ENCODE assay signal across 22 cellular contexts in the genomic region with DNA sequence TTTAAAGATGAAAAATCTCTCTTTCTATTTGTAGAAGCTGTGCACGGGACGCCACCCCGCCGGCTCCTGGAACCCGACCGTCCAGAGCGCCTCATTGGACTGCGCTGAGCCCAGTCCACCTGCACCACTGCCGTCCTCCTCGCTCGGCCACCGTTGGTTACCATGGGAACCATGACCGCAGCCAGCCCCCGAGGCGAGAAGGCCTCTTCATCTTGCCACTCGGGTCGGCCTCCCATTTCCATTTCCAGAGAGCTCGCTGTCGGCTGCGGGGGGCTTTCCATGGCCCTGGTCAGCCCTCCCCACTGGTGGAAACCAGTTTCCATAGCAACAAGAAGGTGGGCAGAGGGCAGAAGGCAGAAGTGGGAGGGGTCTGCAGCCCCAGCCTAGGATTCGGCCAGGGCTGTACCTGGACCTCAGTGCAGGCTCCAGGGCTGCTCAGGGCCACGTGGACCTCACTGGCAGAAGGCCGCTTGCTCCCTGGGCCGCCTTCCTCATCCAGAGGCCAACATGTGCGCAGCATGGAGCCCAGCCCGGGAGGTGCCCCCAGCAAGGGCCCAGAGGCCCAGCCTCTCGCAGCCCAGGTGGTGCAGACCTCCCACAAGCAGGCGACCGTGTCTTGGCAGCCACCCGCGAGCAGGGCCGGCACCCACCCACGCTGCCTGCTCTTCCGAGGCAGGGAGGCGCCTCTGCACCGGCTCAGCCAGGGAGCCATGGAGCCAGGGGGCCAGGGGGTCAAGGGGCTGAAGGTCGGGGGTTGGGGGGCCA.
"Had no signal": no experiment of that assay in that cellular context is flagged by ENCODE, and none has a peak within 500 bp of the region (broad histone marks: within the 10 kb centered on the region; RNA-seq: fewer than 3 reads in every experiment).

No MANE protein-coding gene starts in this region.

- ATAC-seq: activated T-cell treated with anti-CD3 and anti-CD28 coated beads, Interleukin-2, amount 50 U/mL, for 4 hours; gastrocnemius medialis; heart left ventricle; left ventricle myocardium superior; naive thymus-derived CD4-positive, alpha-beta T cell had no signal

- H3K4me3 ChIP-seq: ascending aorta, coronary artery, gastrocnemius medialis, heart left ventricle, suprapubic skin, transverse colon, uterus had no signal

- H3K4me1 ChIP-seq: ascending aorta, gastrocnemius medialis, heart left ventricle, suprapubic skin, transverse colon, uterus had no signal

- H3K27me3 Mint-ChIP-seq: activated CD4-positive, alpha-beta memory T cell treated with anti-CD3 and anti-CD28 coated beads for 36 hours had no signal

- H3K9me3 Mint-ChIP-seq: activated CD4-positive, alpha-beta memory T cell treated with anti-CD3 and anti-CD28 coated beads for 36 hours; activated naive CD4-positive, alpha-beta T cell treated with anti-CD3 and anti-CD28 coated beads, Interleukin-2, amount 10 ng/mL, durations not matched to agents 7 days and 5 days; activated T-cell treated with anti-CD3 and anti-CD28 coated beads, Interleukin-2, amount 50 U/mL, for 4 hours had no signal

- H3K4me1 Mint-ChIP-seq: activated naive CD4-positive, alpha-beta T cell treated with anti-CD3 and anti-CD28 coated beads, Interleukin-2, amount 10 ng/mL, durations not matched to agents 7 days and 5 days; central memory CD8-positive, alpha-beta T cell; memory B cell; naive thymus-derived CD4-positive, alpha-beta T cell had no signal

- H3K27ac ChIP-seq: ascending aorta, coronary artery, gastrocnemius medialis, heart left ventricle, suprapubic skin, transverse colon, uterus, VCaP had no signal

- H3K9me3 ChIP-seq: ascending aorta, gastrocnemius medialis, heart left ventricle, transverse colon, uterus had no signal

- H3K27ac Mint-ChIP-seq: activated CD4-positive, alpha-beta memory T cell treated with anti-CD3 and anti-CD28 coated beads for 36 hours; activated naive CD4-positive, alpha-beta T cell treated with anti-CD3 and anti-CD28 coated beads, Interleukin-2, amount 10 ng/mL, durations not matched to agents 7 days and 5 days; memory B cell; naive thymus-derived CD4-positive, alpha-beta T cell; stimulated activated naive CD8-positive, alpha-beta T cell treated with anti-CD3 and anti-CD28 coated beads, Interleukin-15, Interleukin-2, amounts not matched to agents 100 ng/mL and 50 ng/mL, for 24 hours had no signal

- H3K27me3 ChIP-seq: ascending aorta, transverse colon, uterus had no signal

- H3K36me3 Mint-ChIP-seq: activated CD4-positive, alpha-beta memory T cell treated with anti-CD3 and anti-CD28 coated beads for 36 hours; activated naive CD4-positive, alpha-beta T cell treated with anti-CD3 and anti-CD28 coated beads, Interleukin-2, amount 10 ng/mL, durations not matched to agents 7 days and 5 days; memory B cell; naive thymus-derived CD4-positive, alpha-beta T cell had no signal

- H3K36me3 ChIP-seq: ascending aorta, gastrocnemius medialis, heart left ventricle, suprapubic skin, transverse colon, uterus had no signal

- H3K4me3 Mint-ChIP-seq: activated CD4-positive, alpha-beta memory T cell treated with anti-CD3 and anti-CD28 coated beads for 36 hours; activated naive CD4-positive, alpha-beta T cell treated with anti-CD3 and anti-CD28 coated beads, Interleukin-2, amount 10 ng/mL, durations not matched to agents 7 days and 5 days; activated T-cell treated with anti-CD3 and anti-CD28 coated beads, Interleukin-2, amount 50 U/mL, for 4 hours; central memory CD8-positive, alpha-beta T cell; memory B cell; naive thymus-derived CD4-positive, alpha-beta T cell; stimulated activated naive CD8-positive, alpha-beta T cell treated with anti-CD3 and anti-CD28 coated beads, Interleukin-15, Interleukin-2, amounts not matched to agents 100 ng/mL and 50 ng/mL, for 24 hours had no signal

- DNase-seq: activated CD4-positive, alpha-beta memory T cell treated with anti-CD3 and anti-CD28 coated beads for 36 hours; activated CD4-positive, CD25-positive, alpha-beta regulatory T cell treated with anti-CD3 and anti-CD28 coated beads, Interleukin-2, amount 50 U/mL, for 72 hours; activated effector memory CD4-positive, alpha-beta T cell treated with Interleukin-2 at 50 U/mL for 16 hours; activated naive CD4-positive, alpha-beta T cell treated with anti-CD3 and anti-CD28 coated beads, Interleukin-2, amount 10 ng/mL, durations not matched to agents 7 days and 5 days; activated T-cell treated with anti-CD3 and anti-CD28 coated beads, Interleukin-2, amount 50 U/mL, for 4 hours; gastrocnemius medialis; heart left ventricle; kidney glomerular epithelial cell; left ventricle myocardium superior; naive thymus-derived CD4-positive, alpha-beta T cell; stimulated activated CD4-positive, alpha-beta T cell treated with anti-CD3 and anti-CD28 coated beads, Interleukin-2, amount 100 ng/mL, for 48 hours; SW 1271; T-helper 2 cell; transverse colon; uterus had no signal
